In the genomic region with DNA sequence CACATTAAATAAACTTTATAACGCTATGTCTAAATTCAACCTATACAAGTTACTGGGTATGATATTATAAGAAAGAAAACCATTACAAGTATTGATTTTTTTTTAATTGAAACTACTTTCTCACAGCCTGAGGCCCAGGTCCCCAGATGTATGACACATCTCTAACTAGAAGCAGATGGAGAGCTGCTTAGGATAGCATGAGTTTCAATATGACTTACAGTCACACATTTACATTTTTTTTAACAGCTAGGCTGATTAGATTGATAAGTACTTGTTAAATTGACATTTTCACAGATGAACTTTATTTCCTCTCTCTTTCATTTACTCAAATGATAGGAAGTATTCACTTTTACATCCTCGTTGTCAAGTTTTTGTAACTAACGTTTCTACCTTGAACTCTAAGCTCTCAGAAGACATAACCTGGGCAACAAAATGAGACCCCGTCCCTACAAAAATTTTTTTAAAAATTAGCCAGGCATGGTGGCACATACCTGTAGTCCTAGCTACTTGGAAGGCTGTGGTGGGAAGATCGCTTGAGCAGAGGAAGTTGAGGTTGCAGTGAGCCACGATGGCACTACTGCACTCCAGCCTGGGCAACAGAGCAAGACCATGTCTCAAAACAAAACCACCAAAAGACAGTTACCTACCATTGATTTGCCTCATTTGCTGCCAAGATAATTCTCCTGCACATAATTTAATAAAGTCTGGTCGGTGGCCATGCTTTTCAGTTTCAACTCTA, we compare ENCODE assay signal across 1 cellular context.
TF ChIP-seq lines count a peak whose summit lies in the region.

No MANE protein-coding gene starts in this region.

TF ChIP-seq in SK-N-SH, 30 proteins besides CTCF, POLR2A, EP300 and RAD21 (continued from another document):
- TF ChIP-seq, protein P1, sequence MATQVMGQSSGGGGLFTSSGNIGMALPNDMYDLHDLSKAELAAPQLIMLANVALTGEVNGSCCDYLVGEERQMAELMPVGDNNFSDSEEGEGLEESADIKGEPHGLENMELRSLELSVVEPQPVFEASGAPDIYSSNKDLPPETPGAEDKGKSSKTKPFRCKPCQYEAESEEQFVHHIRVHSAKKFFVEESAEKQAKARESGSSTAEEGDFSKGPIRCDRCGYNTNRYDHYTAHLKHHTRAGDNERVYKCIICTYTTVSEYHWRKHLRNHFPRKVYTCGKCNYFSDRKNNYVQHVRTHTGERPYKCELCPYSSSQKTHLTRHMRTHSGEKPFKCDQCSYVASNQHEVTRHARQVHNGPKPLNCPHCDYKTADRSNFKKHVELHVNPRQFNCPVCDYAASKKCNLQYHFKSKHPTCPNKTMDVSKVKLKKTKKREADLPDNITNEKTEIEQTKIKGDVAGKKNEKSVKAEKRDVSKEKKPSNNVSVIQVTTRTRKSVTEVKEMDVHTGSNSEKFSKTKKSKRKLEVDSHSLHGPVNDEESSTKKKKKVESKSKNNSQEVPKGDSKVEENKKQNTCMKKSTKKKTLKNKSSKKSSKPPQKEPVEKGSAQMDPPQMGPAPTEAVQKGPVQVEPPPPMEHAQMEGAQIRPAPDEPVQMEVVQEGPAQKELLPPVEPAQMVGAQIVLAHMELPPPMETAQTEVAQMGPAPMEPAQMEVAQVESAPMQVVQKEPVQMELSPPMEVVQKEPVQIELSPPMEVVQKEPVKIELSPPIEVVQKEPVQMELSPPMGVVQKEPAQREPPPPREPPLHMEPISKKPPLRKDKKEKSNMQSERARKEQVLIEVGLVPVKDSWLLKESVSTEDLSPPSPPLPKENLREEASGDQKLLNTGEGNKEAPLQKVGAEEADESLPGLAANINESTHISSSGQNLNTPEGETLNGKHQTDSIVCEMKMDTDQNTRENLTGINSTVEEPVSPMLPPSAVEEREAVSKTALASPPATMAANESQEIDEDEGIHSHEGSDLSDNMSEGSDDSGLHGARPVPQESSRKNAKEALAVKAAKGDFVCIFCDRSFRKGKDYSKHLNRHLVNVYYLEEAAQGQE (IDR thresholded peaks at IDR 0.05; ENCODE audit: low read depth, low read length), result no peak
- TF ChIP-seq GATA2 (CRISPR knock-in tag; IDR thresholded peaks at IDR 0.05) (peak; percentile 59), JUND (IDR thresholded peaks at IDR 0.05) (0 out of 2 replicates have a peak, but pooled peaks have one; percentile 14), NRF1 (IDR thresholded peaks at IDR 0.05; ENCODE audit: low read depth, low read length) (no peak), POLR2AphosphoS5 (IDR thresholded peaks at IDR 0.05; ENCODE audit: low read depth, low read length) (no peak), RCOR1 (IDR thresholded peaks at IDR 0.05; ENCODE audit: low read length) (peak; percentile 64), USF2 (IDR thresholded peaks at IDR 0.05; ENCODE audit: borderline replicate concordance, low read depth, low read length) (no peak), RXRA (IDR thresholded peaks at IDR 0.05; ENCODE audit: borderline replicate concordance, low read depth) (no peak), PBX3 (IDR thresholded peaks at IDR 0.05) (peak; percentile 15; the same call in 1 of the 2 replicates), MAX (IDR thresholded peaks at IDR 0.05; ENCODE audit: low read depth) (no peak), CHD2 (IDR thresholded peaks at IDR 0.05; ENCODE audit: low read length, partially characterized antibody) (peak; percentile 32), NFIC (IDR thresholded peaks at IDR 0.05; ENCODE audit: borderline replicate concordance) (no peak), RFX5 (IDR thresholded peaks at IDR 0.05; ENCODE audit: low read length) (no peak), SIN3A (IDR thresholded peaks at IDR 0.05; ENCODE audit: borderline replicate concordance, low read depth, low read length) (no peak), MXI1 (IDR thresholded peaks at IDR 0.05; ENCODE audit: low read depth, low read length) (no peak)
